In genomic region chr17:75046583-75047289, GRCh38 we compare ENCODE assay signal across 1 cellular context.
TF ChIP-seq lines count a peak whose summit lies in the region.

ATP5PD (minus strand) TSS chr17:75046969; CDS start chr17:75042650, 4,319 bp downstream.
KCTD2 (plus strand) TSS chr17:75047225; CDS start chr17:75047251, 26 bp downstream.

TF ChIP-seq in K562, 482 proteins besides CTCF, POLR2A, EP300 and RAD21 (continued from another document):
- TF ChIP-seq ATF2 (CRISPR knock-in tag; IDR thresholded peaks at IDR 0.05) (no peak), PTTG1 (tag; IDR thresholded peaks at IDR 0.05; ENCODE audit: low read depth) (no peak), MTA2 (IDR thresholded peaks at IDR 0.05; ENCODE audit: low read depth) (no peak), E2F3 (CRISPR knock-in tag; IDR thresholded peaks at IDR 0.05) (no peak), KLF16 (IDR thresholded peaks at IDR 0.05) (peak; percentile 91), ZNF717 (CRISPR knock-in tag; IDR thresholded peaks at IDR 0.05) (no peak), ZNF316 (IDR thresholded peaks at IDR 0.05) (no peak), ETV6 (IDR thresholded peaks at IDR 0.05; ENCODE audit: borderline replicate concordance in 1 of 2, low read depth in 2 of 2, low read length in 1 of 2) (no peak), ETV6 (CRISPR knock-in tag; IDR thresholded peaks at IDR 0.05; ENCODE audit: borderline replicate concordance) (peak; percentile 73; the same call in 1 of the 2 replicates), CTBP1 (IDR thresholded peaks at IDR 0.05; ENCODE audit: borderline replicate concordance) (no peak; the same call in none of the 2 replicates), ZNF165 (CRISPR knock-in tag; IDR thresholded peaks at IDR 0.05; ENCODE audit: borderline replicate concordance) (no peak), PYGO2 (tag; IDR thresholded peaks at IDR 0.05) (no peak), SMC3 (conservative IDR thresholded peaks at IDR 0.05; ENCODE audit: insufficient read depth, low read depth, low read length) (no peak), MAFF (IDR thresholded peaks at IDR 0.05; ENCODE audit: low read length) (no peak; the same call in 1 of the 2 replicates), ZNF197 (CRISPR knock-in tag; IDR thresholded peaks at IDR 0.05; ENCODE audit: low read depth) (no peak), ELF2 (CRISPR knock-in tag; IDR thresholded peaks at IDR 0.05) (peak; percentile 86)
